1 cellular context compared by ENCODE assay signal in the genomic region with DNA sequence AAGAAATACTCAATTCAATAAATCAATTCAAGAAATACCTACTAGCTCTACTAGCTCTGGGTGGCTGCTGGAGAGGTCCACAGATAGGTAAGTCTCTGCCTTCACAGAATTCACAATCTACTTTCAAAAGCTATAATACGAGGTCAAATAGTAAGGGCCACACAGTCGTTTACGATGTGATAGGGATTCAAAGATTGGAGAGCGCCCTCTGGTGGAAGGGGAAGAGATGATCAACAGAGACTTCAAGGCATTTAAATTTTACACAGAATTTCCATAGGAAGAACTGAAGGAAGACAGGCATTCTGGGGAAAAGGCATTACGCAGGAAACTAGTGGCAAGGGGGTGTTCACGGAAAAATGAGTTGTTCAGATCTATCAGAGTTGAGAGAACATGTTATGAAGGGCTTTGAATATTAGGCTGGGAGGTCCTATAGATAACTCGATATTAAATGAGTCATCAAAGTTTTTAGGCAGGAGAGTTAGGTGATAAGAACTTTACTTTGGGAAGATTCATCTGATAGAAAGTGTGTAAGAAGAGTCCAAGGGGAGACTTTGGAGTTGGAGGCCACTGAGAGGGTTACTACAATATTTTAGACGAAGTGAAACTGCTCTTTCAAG.
TF ChIP-seq lines count a peak whose summit lies in the region.

No MANE protein-coding gene starts in this region.

TF ChIP-seq in HEK293, 187 proteins besides CTCF, POLR2A, EP300 and RAD21 (continued from another document):
- TF ChIP-seq ZNF510 (tag by site-specific recombination; IDR thresholded peaks at IDR 0.05; ENCODE audit: insufficient replicate concordance) = no peak
- peak; percentile 33; the same call in 1 of the 2 replicates for TF ChIP-seq SP7 (tag by site-specific recombination; IDR thresholded peaks at IDR 0.05)
